ENCODE assay signal across 1 cellular context in genomic region chr4:7924570-7924969, GRCh38.
TF ChIP-seq lines count a peak whose summit lies in the region.

No MANE protein-coding gene starts in this region.

TF ChIP-seq in SK-N-SH, 30 proteins besides CTCF, POLR2A, EP300 and RAD21 (continued from another document):
- TF ChIP-seq FOXJ3 (CRISPR knock-in tag; IDR thresholded peaks at IDR 0.05) (no peak), FOSL2 (IDR thresholded peaks at IDR 0.05; ENCODE audit: borderline replicate concordance, low read depth) (no peak), JUND (IDR thresholded peaks at IDR 0.05) (no peak), NFIC (IDR thresholded peaks at IDR 0.05; ENCODE audit: borderline replicate concordance) (no peak), NRF1 (IDR thresholded peaks at IDR 0.05; ENCODE audit: low read depth, low read length) (no peak), MAX (IDR thresholded peaks at IDR 0.05; ENCODE audit: low read depth) (no peak)
